Comparison of ENCODE assay signal across 8 cellular contexts in genomic region chr1:178344513-178345077, GRCh38.
DNase-seq lines count a peak whose midpoint lies in the region; ATAC-seq and TF ChIP-seq lines count a peak whose summit lies in the region.

No MANE protein-coding gene starts in this region.

- peaks cover 59% of the 10 kb centered on the region for H3K79me2 ChIP-seq in osteoblast (ENCODE audit: insufficient read depth, low read length)

- H3K27me3 ChIP-seq in osteoblast (ENCODE audit: insufficient read depth, low read length): no peaks in the 10 kb centered on the region

- no peaks in the 10 kb centered on the region for H3K36me3 ChIP-seq in osteoblast (ENCODE audit: insufficient read depth, low read length)

- peak; percentile 62 for ATAC-seq in HG02870 (IDR thresholded peaks at IDR 0.05; ENCODE audit: unreplicated experiment)

- peaks cover 10% of the 10 kb centered on the region for H4K20me1 ChIP-seq in osteoblast (ENCODE audit: insufficient read depth, low read length)

- peak overlapping the region; percentile 17 for H3K4me3 ChIP-seq in fibroblast of pulmonary artery (replicated peaks; ENCODE audit: low read depth, low read length)
- H3K4me3 ChIP-seq in osteoblast (ENCODE audit: insufficient read depth, low read length): peak overlapping the region; percentile 34

- peaks cover 44% of the 10 kb centered on the region for H3K4me1 ChIP-seq in osteoblast (ENCODE audit: insufficient read depth, low read length)

- peak; percentile 56 for DNase-seq in DMS53 (lab: John Stamatoyannopoulos, UW)
- DNase-seq in RPMI7951 (ENCODE audit: low read depth): peak; percentile 71
- peak; percentile 97 for DNase-seq in fibroblast of pulmonary artery (ENCODE audit: low read depth)
- peak; percentile 67 for DNase-seq in osteoblast (ENCODE audit: insufficient read length, low spot score, missing footprints)
- no peak for DNase-seq in T1000 (lab: John Stamatoyannopoulos, UW)
- DNase-seq in GDM1 (lab: John Stamatoyannopoulos, UW): no peak
- no peak for DNase-seq in C1 segment of cervical spinal cord (lab: John Stamatoyannopoulos, UW)

- H3K4me2 ChIP-seq in osteoblast (ENCODE audit: insufficient read depth, low read length): peak overlapping the region; percentile 70

- H3K27ac ChIP-seq in osteoblast (ENCODE audit: low read depth, low read length): peak overlapping the region; percentile 81

- H2AFZ ChIP-seq in osteoblast (ENCODE audit: low read length): no peak overlapping the region

- H3K9me3 ChIP-seq in osteoblast (ENCODE audit: low read depth, low read length): no peaks in the 10 kb centered on the region

- peak; percentile 70 for TF ChIP-seq CTCF in fibroblast of pulmonary artery (IDR thresholded peaks at IDR 0.05; ENCODE audit: low read length, missing control alignments)
- peak; percentile 70 for TF ChIP-seq CTCF in osteoblast (IDR thresholded peaks at IDR 0.05; ENCODE audit: extremely low read depth, low read depth, low read length)

Comparison
In these comparisons a context has a peak if more than half of its experiments do, and no peak if none do; other contexts are left out.
1. DNase-seq: peak in DMS53 (single experiment), RPMI7951 (single experiment), fibroblast of pulmonary artery (single experiment) and osteoblast (single experiment); none in T1000 (single experiment), GDM1 (single experiment) and C1 segment of cervical spinal cord (0 of 14).